ENCODE assay signal across 1 cellular context in genomic region chr17:61379457-61380216, GRCh38.
TF ChIP-seq lines count a peak whose summit lies in the region.

No MANE protein-coding gene starts in this region.

TF ChIP-seq in WTC11, 78 proteins besides CTCF, POLR2A, EP300 and RAD21 (continued from another document):
- TF ChIP-seq ARID4B (CRISPR knock-in tag; IDR thresholded peaks at IDR 0.05; ENCODE audit: borderline replicate concordance) (no peak), HMGA2 (CRISPR knock-in tag; IDR thresholded peaks at IDR 0.05) (no peak)
TF ChIP-seq in WTC11: peak in this region for 0.
